8 cellular contexts compared by ENCODE assay signal in genomic region chr2:69724540-69725159, GRCh38. TPM values are rescaled to one million over a fixed set of nuclear protein-coding genes. Genes with fewer than 3 reads are reported as not detected.
DNase-seq lines count a peak whose midpoint lies in the region; ATAC-seq, FAIRE-seq and TF ChIP-seq lines count a peak whose summit lies in the region.

No MANE protein-coding gene starts in this region.

- H2AFZ ChIP-seq in keratinocyte (ENCODE audit: control insufficient read depth, low read length): peak overlapping the region; percentile 72

- no peaks in the 10 kb centered on the region for H3K36me3 Mint-ChIP-seq in activated B cell treated with CpG ODN at 0.5 μM for 24 hours (ENCODE audit: low read depth)

- no peaks in the 10 kb centered on the region for H3K79me2 ChIP-seq in keratinocyte (ENCODE audit: control insufficient read depth, insufficient read depth, low read length)

- CTCF ChIA-PET in activated B cell treated with CpG ODN at 0.5 μM for 24 hours (lab: Charles Lee): interaction anchor here (0.7 to 5.8 kb wide), 50 partner anchors 8 to 579 kb away, joined by 3 to 362 read pairs (median 4); partner anchors contain the start of genes AAK1, ANXA4, FAM136A and GMCL1

- no peaks in the 10 kb centered on the region for H3K27me3 ChIP-seq in keratinocyte (ENCODE audit: control insufficient read depth, extremely low read depth, insufficient read depth, low read length)

- peak; percentile 84 for TF ChIP-seq CTCF in activated B cell treated with CpG ODN at 0.5 μM for 24 hours (IDR thresholded peaks at IDR 0.05)
- peak; percentile 84 to 94 (median 93) for TF ChIP-seq CTCF in keratinocyte (optimal IDR thresholded peaks at IDR 0.05 in 1 of 3, IDR thresholded peaks at IDR 0.05 in 1 of 3, conservative IDR thresholded peaks at IDR 0.05 in 1 of 3; ENCODE audit: extremely low read depth in 1 of 3, insufficient read depth in 2 of 3, low read length in 3 of 3)

- peaks cover 6% of the 10 kb centered on the region for H3K27me3 Mint-ChIP-seq in activated B cell treated with CpG ODN at 0.5 μM for 24 hours

- H3K9me3 ChIP-seq in keratinocyte (ENCODE audit: control insufficient read depth, low read depth, low read length): no peaks in the 10 kb centered on the region

- no peak overlapping the region for H3K27ac ChIP-seq in keratinocyte (ENCODE audit: control insufficient read depth, insufficient read depth, low read length)

- peak overlapping the region; percentile 52 for H3K4me3 Mint-ChIP-seq in activated B cell treated with CpG ODN at 0.5 μM for 24 hours

- peak overlapping the region in 1 of 3 experiments; percentile 13 for H3K4me3 ChIP-seq in keratinocyte (ENCODE audit: control insufficient read depth in 2 of 3, extremely low read depth in 1 of 3, insufficient read depth in 2 of 3, low read depth in 1 of 3, low read length in 3 of 3)

- H4K20me1 ChIP-seq in keratinocyte (ENCODE audit: control insufficient read depth, extremely low read depth, insufficient read depth, low read length): no peaks in the 10 kb centered on the region

- no peaks in the 10 kb centered on the region for H3K9me3 Mint-ChIP-seq in activated B cell treated with CpG ODN at 0.5 μM for 24 hours

- H3K4me1 ChIP-seq in keratinocyte (ENCODE audit: control insufficient read depth, extremely low read depth, insufficient read depth, low read length): no peaks in the 10 kb centered on the region

- no peaks in the 10 kb centered on the region for H3K36me3 ChIP-seq in keratinocyte (ENCODE audit: control insufficient read depth in 2 of 2, extremely low read depth in 1 of 2, insufficient read depth in 2 of 2, low read length in 2 of 2)

- no peaks in the 10 kb centered on the region for H3K9me1 ChIP-seq in keratinocyte (ENCODE audit: control insufficient read depth, extremely low read depth, insufficient read depth, low read length)

- POLR2A ChIA-PET in activated B cell treated with CpG ODN at 0.5 μM for 24 hours (lab: Charles Lee): interaction anchor here (0.6 to 1.8 kb wide), 4 partner anchors 17 to 567 kb away, joined by 3 to 12 read pairs (median 8); partner anchors contain the start of gene ANXA4

- intact Hi-C loops in activated B cell treated with CpG ODN at 0.5 μM for 24 hours (cut with micrococcal nuclease): loop anchor here (1.0 to 10.0 kb wide), 5 partner anchors 16 to 1262 kb away; partner anchors contain the start of gene FAM136A

- dilution Hi-C loops in keratinocyte (cut with MboI; ENCODE audit: extremely low pct_ligation_motif_present, low sequenced_read_pairs): no loop called here

- FAIRE-seq in keratinocyte (lab: Jason Lieb, UNC): peak; percentile 99

- ATAC-seq in HG03064 (IDR thresholded peaks at IDR 0.05; ENCODE audit: low read depth, unreplicated experiment) (peak; percentile 78), activated B cell treated with CpG ODN at 0.5 μM for 24 hours (ENCODE audit: low read depth) (peak; percentile 75), GM21526 (IDR thresholded peaks at IDR 0.05; ENCODE audit: low FRiP score, unreplicated experiment) (no peak)

- no peak overlapping the region for H3K27ac Mint-ChIP-seq in activated B cell treated with CpG ODN at 0.5 μM for 24 hours

- H3K4me1 Mint-ChIP-seq in activated B cell treated with CpG ODN at 0.5 μM for 24 hours: peaks cover 6% of the 10 kb centered on the region

- peak overlapping the region; percentile 54 for H3K4me2 ChIP-seq in keratinocyte (ENCODE audit: control insufficient read depth, extremely low read depth, insufficient read depth, low read depth, low read length)

- no peak overlapping the region for H3K9ac ChIP-seq in keratinocyte (ENCODE audit: control insufficient read depth, extremely low read depth, insufficient read depth, low read length)

- peak; percentile 83 for DNase-seq in ELF-1 (ENCODE audit: low read depth, low spot score)
- peak; percentile 86 for DNase-seq in NCI-H2227 treated with DMSO at 0.1 percent for 48 hours (lab: John Stamatoyannopoulos, UW)
- peak; percentile 74 for DNase-seq in activated B cell treated with CpG ODN at 0.5 μM for 24 hours
- DNase-seq in central memory CD4-positive, alpha-beta T cell: peak; percentile 74
- DNase-seq in keratinocyte (ENCODE audit: low read depth, low spot score): no peak
- DNase-seq in stimulated activated CD4-positive, alpha-beta T cell treated with anti-CD3 and anti-CD28 coated beads, Interleukin-15, amount 100 ng/mL, for 48 hours (ENCODE audit: low read depth in 2 of 2): peak; percentile 57 to 85

RNA-seq across cellular contexts. Expression of gene ANXA4, which starts 17.3 kb away (rescaled TPM):
- 32.0 and 35.4 TPM in 2 replicates for total RNA-seq in activated B cell treated with CpG ODN at 0.5 μM for 24 hours
- polyA plus RNA-seq in keratinocyte: 143 to 268 TPM (median 209 TPM) in 3 replicates
- polyA plus RNA-seq in keratinocyte (2011; ENCODE audit: low read depth): 163 TPM
- 167 and 222 TPM in 2 replicates for polyA plus RNA-seq in keratinocyte (2011; cell fraction: cytosol; rRNA removed)
- polyA plus RNA-seq in keratinocyte (2011; cell fraction: nucleus; rRNA removed): 183 and 208 TPM in 2 replicates
- polyA plus RNA-seq in keratinocyte (2012; ENCODE audit: low replicate concordance): 149 and 191 TPM in 2 replicates
- 152 to 289 TPM (median 216 TPM) in 3 replicates for polyA minus RNA-seq in keratinocyte
- polyA minus RNA-seq in keratinocyte (2011; cell fraction: cytosol; rRNA and poly(A)+ RNA removed): 144 TPM
- polyA minus RNA-seq in keratinocyte (2011; cell fraction: nucleus; rRNA and poly(A)+ RNA removed): 57.3 and 91.8 TPM in 2 replicates
